In the genomic region with DNA sequence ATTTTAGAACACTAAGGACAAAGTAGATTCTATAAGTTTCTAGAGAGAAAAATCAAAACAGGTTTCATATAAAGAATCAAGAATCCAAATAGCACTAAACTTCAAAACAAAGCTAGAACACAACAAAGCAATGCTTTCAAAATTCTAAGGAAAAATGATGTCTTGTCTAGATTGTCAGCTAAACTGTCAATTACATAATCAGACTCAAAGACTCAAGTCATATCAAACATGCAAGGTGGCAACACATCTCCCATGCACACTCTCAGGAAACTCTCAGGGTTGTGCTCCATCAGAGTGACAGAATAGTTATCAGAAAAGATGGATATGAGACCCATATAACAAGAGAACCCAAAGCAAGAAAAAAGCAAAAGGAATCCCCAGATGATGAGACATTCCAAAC, we compare ENCODE assay signal across 11 cellular contexts.
"Had no signal": no experiment of that assay in that cellular context is flagged by ENCODE, and none has a peak within 500 bp of the region (broad histone marks: within the 10 kb centered on the region; RNA-seq: fewer than 3 reads in every experiment).

No MANE protein-coding gene starts in this region.

- DNase-seq: GM23248, GOT3, H7, H9, HCEC 1CT, HFFc6 had no signal

- H3K27ac ChIP-seq: GM23248 had no signal

- ATAC-seq: GM23338, HCT116 had no signal

- H3K9ac ChIP-seq: GM23248 had no signal

- H2AFZ ChIP-seq: GM23248, GM23338 had no signal

- FAIRE-seq: H1, H54 had no signal

- H3K4me3 ChIP-seq: GM23248, GM23338, HAP-1 had no signal

- H3K4me2 ChIP-seq: GM23338 had no signal

- H3K4me1 ChIP-seq: HAP-1 had no signal

- H3K36me3 ChIP-seq: HAP-1 had no signal

- H3K9me3 ChIP-seq: HAP-1 had no signal
